In the genomic region with DNA sequence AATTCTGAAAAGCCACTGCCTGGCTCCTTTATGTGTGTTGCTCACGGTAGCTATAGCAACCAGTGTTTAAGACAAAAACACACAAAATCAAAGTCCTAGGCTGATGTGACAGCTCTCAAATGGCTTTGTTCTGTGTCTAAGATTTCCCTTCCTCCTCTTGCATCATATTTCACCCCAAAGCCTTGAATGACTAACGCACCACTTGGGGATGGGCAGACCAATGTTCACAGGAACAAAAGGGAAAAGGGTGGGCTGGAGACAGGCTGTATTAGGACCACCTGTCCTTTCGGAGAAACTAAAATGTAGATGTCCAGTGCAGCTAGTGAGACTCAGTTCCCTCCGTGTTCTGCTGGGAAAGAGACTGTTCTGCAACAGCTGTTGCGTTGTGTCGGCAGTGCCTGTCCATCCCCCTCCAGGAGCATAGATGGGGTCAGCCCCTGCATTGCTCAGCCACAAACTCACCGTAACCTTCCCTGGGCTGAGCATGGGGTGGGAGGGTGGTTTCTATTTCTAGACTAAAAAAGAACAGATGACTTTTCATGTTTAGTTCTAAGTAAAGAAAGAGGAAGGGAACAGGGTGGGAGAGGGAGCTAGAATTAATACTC, we compare ENCODE assay signal across 8 cellular contexts. TPM values are rescaled to one million over a fixed set of nuclear protein-coding genes. Genes with fewer than 3 reads are reported as not detected.
DNase-seq lines count a peak whose midpoint lies in the region; ATAC-seq and TF ChIP-seq lines count a peak whose summit lies in the region.

No MANE protein-coding gene starts in this region.

- POLR2A ChIA-PET in AG04449 (lab: Yijun Ruan, JAX), result no interaction called here

- no peaks in the 10 kb centered on the region for H3K36me3 Mint-ChIP-seq in progenitor cell of endocrine pancreas (ENCODE audit: insufficient read depth)

- H3K9me3 Mint-ChIP-seq in progenitor cell of endocrine pancreas (ENCODE audit: low read depth), result no peaks in the 10 kb centered on the region

- H3K36me3 ChIP-seq in stomach, result no peaks in the 10 kb centered on the region

- no peaks in the 10 kb centered on the region for H3K9me3 ChIP-seq in stomach

- peak overlapping the region in 1 of 5 donors; percentile 20 for H3K27ac ChIP-seq in stomach

- H3K4me3 Mint-ChIP-seq in progenitor cell of endocrine pancreas (ENCODE audit: low read depth), result no peak overlapping the region

- H3K4me3 ChIP-seq in AG04449 (ENCODE audit: low read depth, low read length), result no peak overlapping the region; the same call in 1 of the 2 replicates
- no peak overlapping the region for H3K4me3 ChIP-seq in stomach

- 37 to 55% (median 49%) methylated on average over 7 of the region's 7 CpGs for WGBS in stomach, 5 donors

- DNase-seq in AG04449 (ENCODE audit: low read depth, low spot score), result peak; percentile 16
- DNase-seq in NCI-H524 (lab: John Stamatoyannopoulos, UW), result peak; percentile 26 to 70
- peak; percentile 38 for DNase-seq in fibroblast of gingiva (ENCODE audit: low read depth)
- DNase-seq in progenitor cell of endocrine pancreas (ENCODE audit: low spot score, unreplicated experiment), result no peak
- no peak for DNase-seq in stomach
- no peak for DNase-seq in NCI-H446 (lab: John Stamatoyannopoulos, UW)
- DNase-seq in mucosa of gallbladder (ENCODE audit: low spot score), result no peak

- peaks cover 9% of the 10 kb centered on the region for H3K4me1 Mint-ChIP-seq in progenitor cell of endocrine pancreas (ENCODE audit: low read depth)

- H3K27me3 Mint-ChIP-seq in progenitor cell of endocrine pancreas, result no peaks in the 10 kb centered on the region

- peak overlapping the region; percentile 67 for H3K27ac Mint-ChIP-seq in progenitor cell of endocrine pancreas

- peak; percentile 77 for ATAC-seq in GM21360 (IDR thresholded peaks at IDR 0.05; ENCODE audit: unreplicated experiment)

- intact Hi-C loops in stomach (cut with DNase I; ENCODE audit: low total_unique reads), result no loop called here

- peaks cover 0 to 15% (median 11%) of the 10 kb centered on the region in 4 donors for H3K4me1 ChIP-seq in stomach

- TF ChIP-seq POLR2A in stomach (IDR thresholded peaks at IDR 0.05), result no peak

- TF ChIP-seq EP300 in stomach (IDR thresholded peaks at IDR 0.05), result no peak

- no peaks in the 10 kb centered on the region for H3K27me3 ChIP-seq in stomach

- CTCF ChIA-PET in AG04449 (lab: Yijun Ruan, JAX), result interaction anchor here (1.9 kb wide), 1 partner anchor 37 kb away, joined by 7 read pairs; no protein-coding TSS in a partner anchor

- TF ChIP-seq CTCF in AG04449 (IDR thresholded peaks at IDR 0.05; ENCODE audit: insufficient read depth, low read length, missing control alignments) (no peak), progenitor cell of endocrine pancreas (IDR thresholded peaks at IDR 0.05; ENCODE audit: unreplicated experiment) (no peak), stomach (IDR thresholded peaks at IDR 0.05) (no peak)

RNA-seq across cellular contexts. Expression of gene DAAM1, which starts 26.8 kb away (rescaled TPM):
- 62.5 and 69.9 TPM in 2 replicates for total RNA-seq in progenitor cell of endocrine pancreas
- total RNA-seq in stomach, result 100 to 1,000 TPM in 2 of 5 donors, 10 to 100 TPM in 3; 21.9 to 204 (median 44.3) TPM
- 10 to 100 TPM in 1 of 3 donors, 1 to 10 TPM in 2; 5.8 to 12.1 (median 9.6) TPM for polyA plus RNA-seq in stomach
- 37.9 TPM for total RNA-seq in mucosa of gallbladder

Comparison
In these comparisons a context has a peak if more than half of its experiments do, and no peak if none do; other contexts are left out.
1. DNase-seq: peak in AG04449 (single experiment), NCI-H524 (2 of 2) and fibroblast of gingiva (single experiment); none in progenitor cell of endocrine pancreas (single experiment), stomach (single experiment), NCI-H446 (0 of 2) and mucosa of gallbladder (single experiment).